ENCODE assay signal across 20 cellular contexts in genomic region chr10:79453392-79453791, GRCh38. TPM values are rescaled to one million over a fixed set of nuclear protein-coding genes. Genes with fewer than 3 reads are reported as not detected.
DNase-seq lines count a peak whose midpoint lies in the region; ATAC-seq and TF ChIP-seq lines count a peak whose summit lies in the region.
"Had no signal": no experiment of that assay in that cellular context is flagged by ENCODE, and none has a peak within 500 bp of the region (broad histone marks: within the 10 kb centered on the region; RNA-seq: fewer than 3 reads in every experiment).

No MANE protein-coding gene starts in this region.

- CTCF ChIA-PET in PC-3 (lab: Charles Lee) = no interaction called here

- H2AFZ ChIP-seq in PC-3 (ENCODE audit: low read length) = no peak overlapping the region
- H2AFZ ChIP-seq: GM23338 had no signal

- intact Hi-C loops in PC-3 (cut with micrococcal nuclease) = no loop called here
- intact Hi-C loops in sciatic nerve (cut with DNase I) = no loop called here
- intact Hi-C loops in CD14-positive monocyte (cut with micrococcal nuclease) = no loop called here

- H3K4me2 ChIP-seq in PC-3 (ENCODE audit: low read length) = no peak overlapping the region
- H3K4me2 ChIP-seq: A549, GM23338 had no signal

- H3F3A ChIP-seq in PC-3 (ENCODE audit: low read length, unreplicated experiment) = no peaks in the 10 kb centered on the region

- H3K9ac ChIP-seq in PC-3 (ENCODE audit: low read length) = no peak overlapping the region

- no TSS peak for BruUV-seq in PC-3 (replicated peaks; lab: Mats Ljungman, UMichigan)

- no peaks in the 10 kb centered on the region for H3K9me2 ChIP-seq in PC-3 (replicated peaks; ENCODE audit: low read length)

- peaks cover 37% of the 10 kb centered on the region for H3K4me1 ChIP-seq in PC-3 (ENCODE audit: insufficient read depth, low read length)
- H3K4me1 ChIP-seq: BE2C had no signal

- no peaks in the 10 kb centered on the region for H3K36me3 ChIP-seq in PC-3 (ENCODE audit: low read depth, low read length)
- H3K36me3 ChIP-seq: BE2C had no signal

- H3K4me3 ChIP-seq in PC-3 (ENCODE audit: low read length) (no peak overlapping the region), epithelial cell of esophagus (ENCODE audit: low read length) (no peak overlapping the region)
- H3K4me3 ChIP-seq: A549, GM23338, K562 had no signal

- no peak for TF ChIP-seq CTCF in PC-3 (conservative IDR thresholded peaks at IDR 0.05; ENCODE audit: low read depth, low read length)
- no peak for TF ChIP-seq CTCF in epithelial cell of esophagus (IDR thresholded peaks at IDR 0.05; ENCODE audit: insufficient read depth, low read depth, low read length, missing control alignments)
- TF ChIP-seq CTCF in CD14-positive monocyte (IDR thresholded peaks at IDR 0.05) = no peak

- ATAC-seq in PC-3 (no peak), sciatic nerve (no peak), GM21367 (IDR thresholded peaks at IDR 0.05; ENCODE audit: unreplicated experiment) (no peak), GM18873 (IDR thresholded peaks at IDR 0.05; ENCODE audit: low FRiP score, unreplicated experiment) (no peak)
- ATAC-seq: A549; CD8-positive, alpha-beta T cell; GM23338; K562 had no signal

- no peaks in the 10 kb centered on the region for H3K4me1 Mint-ChIP-seq in CD14-positive monocyte

- H3K4me3 Mint-ChIP-seq in CD14-positive monocyte = no peak overlapping the region
- H3K4me3 Mint-ChIP-seq: CD8-positive, alpha-beta T cell; GM23338; H9 had no signal

- H3K27me3 ChIP-seq in PC-3 (ENCODE audit: low read length) = no peaks in the 10 kb centered on the region
- H3K27me3 ChIP-seq: BE2C had no signal

- no peaks in the 10 kb centered on the region for H3K36me3 Mint-ChIP-seq in CD14-positive monocyte
- H3K36me3 Mint-ChIP-seq: CD8-positive, alpha-beta T cell had no signal

- POLR2A ChIA-PET in PC-3 (lab: Charles Lee; ENCODE audit: unreplicated experiment) = no interaction called here

- H3K27ac Mint-ChIP-seq in CD14-positive monocyte = no peak overlapping the region
- H3K27ac Mint-ChIP-seq: CD8-positive, alpha-beta T cell; GM23338; H9 had no signal

- H4K20me1 ChIP-seq in PC-3 (ENCODE audit: low read length) = no peaks in the 10 kb centered on the region

- H3K27me3 Mint-ChIP-seq in CD14-positive monocyte (ENCODE audit: low read depth in 3 of 3) = peaks cover 12 to 17% (median 16%) of the 10 kb centered on the region in 3 donors

- no peak overlapping the region for H3K27ac ChIP-seq in PC-3 (ENCODE audit: low read length)
- H3K27ac ChIP-seq: A549, C4-2B had no signal

- DNase-seq in HCEC 1CT = peak; percentile 51
- DNase-seq in PC-3 = peak; percentile 73
- DNase-seq in epithelial cell of esophagus (ENCODE audit: low read depth) = peak; percentile 25
- peak; percentile 9 for DNase-seq in sciatic nerve (ENCODE audit: low spot score)
- no peak for DNase-seq in CD14-positive monocyte (ENCODE audit: low spot score)
- no peak for DNase-seq in NOMO-1 treated with dmso at 0.1 percent for 144 hours (lab: John Stamatoyannopoulos, UW; ENCODE audit: unreplicated experiment)
- DNase-seq: BE2C; CD8-positive, alpha-beta T cell; COR-L47; DMS153; DMS79 treated with DMSO at 0.1 percent for 48 hours; EL; GF-D8; H9 had no signal

- no peaks in the 10 kb centered on the region for H3K79me2 ChIP-seq in PC-3 (ENCODE audit: low read length)

- H3K9me3 Mint-ChIP-seq in CD14-positive monocyte = no peaks in the 10 kb centered on the region
- H3K9me3 Mint-ChIP-seq: CD8-positive, alpha-beta T cell; H9 had no signal

- no peaks in the 10 kb centered on the region for H3K9me3 ChIP-seq in PC-3 (ENCODE audit: low read length)
- H3K9me3 ChIP-seq: A549, BE2C had no signal

RNA-seq across cellular contexts. Expression of gene ZCCHC24, which starts 8.0 kb away (rescaled TPM):
- total RNA-seq in PC-3 (2014; rRNA removed) (32.9 and 40.7 TPM in 2 replicates), sciatic nerve (150 TPM)
- polyA plus RNA-seq in CD14-positive monocyte = 1 to 10 TPM; 4.0 to 5.0 TPM

RNA-seq across cellular contexts. Expression of gene EIF5AL1, which starts 58.9 kb away (rescaled TPM):
- total RNA-seq in PC-3 (2014; rRNA removed) = 0.51 and 0.75 TPM in 2 replicates
- total RNA-seq in sciatic nerve = 0.09 TPM
- polyA plus RNA-seq in CD14-positive monocyte = under 1 TPM; 0.16 to 0.17 TPM

Comparison
In these comparisons a context has a peak if more than half of its experiments do, and no peak if none do; other contexts are left out.
1. DNase-seq: peak in HCEC 1CT (single experiment), PC-3 (single experiment), epithelial cell of esophagus (single experiment) and sciatic nerve (single experiment); none in CD14-positive monocyte (single experiment) and NOMO-1 treated with dmso at 0.1 percent for 144 hours (single experiment).